In genomic region chr5:11563822-11564221, GRCh38 we compare ENCODE assay signal across 20 cellular contexts.
DNase-seq lines count a peak whose midpoint lies in the region; ATAC-seq, FAIRE-seq and TF ChIP-seq lines count a peak whose summit lies in the region.
"Had no signal": no experiment of that assay in that cellular context is flagged by ENCODE, and none has a peak within 500 bp of the region (broad histone marks: within the 10 kb centered on the region; RNA-seq: fewer than 3 reads in every experiment).

No MANE protein-coding gene starts in this region.

- POLR2A ChIA-PET in K562 (lab: Yijun Ruan, JAX), result no interaction called here
- POLR2A ChIA-PET in activated CD8-positive, alpha-beta T cell treated with anti-CD3 and anti-CD28 coated beads, Interleukin-2, amount 10 ng/mL, durations not matched to agents 7 days and 5 days (lab: Charles Lee), result no interaction called here

- no peaks in the 10 kb centered on the region for H3K9me3 ChIP-seq in K562 (replicated peaks; ENCODE audit: control insufficient read depth, insufficient read depth, low read depth, low read length)
- H3K9me3 ChIP-seq: BE2C had no signal

- ATAC-seq in K562, result no peak
- no peak for ATAC-seq in activated CD8-positive, alpha-beta T cell treated with anti-CD3 and anti-CD28 coated beads, Interleukin-2, amount 10 ng/mL, durations not matched to agents 7 days and 5 days
- ATAC-seq in HG03139 (IDR thresholded peaks at IDR 0.05; ENCODE audit: unreplicated experiment), result no peak
- ATAC-seq: HCT116 had no signal

- no peak overlapping the region for H3K4me2 ChIP-seq in K562 (ENCODE audit: insufficient read depth, low read length)

- TF ChIP-seq POLR2A in K562 (conservative IDR thresholded peaks at IDR 0.05), result no peak

- 0% methylated on average over 2 of the region's 2 CpGs for WGBS in K562 (ENCODE audit: insufficient coverage, low coverage, missing lambda C conversion rate)

- no peak overlapping the region for H3K27ac ChIP-seq in K562 (ENCODE audit: extremely low read depth, low read depth, low read length)
- H3K27ac ChIP-seq in layer of hippocampus (ENCODE audit: low read depth, low read length), result peak overlapping the region; percentile 5
- H3K27ac ChIP-seq: GM23248 had no signal

- no peaks in the 10 kb centered on the region for H3K27me3 Mint-ChIP-seq in activated CD8-positive, alpha-beta T cell treated with anti-CD3 and anti-CD28 coated beads, Interleukin-2, amount 10 ng/mL, durations not matched to agents 7 days and 5 days (ENCODE audit: low read depth)
- no peaks in the 10 kb centered on the region for H3K27me3 Mint-ChIP-seq in type B pancreatic cell

- no peaks in the 10 kb centered on the region for H3K27me3 ChIP-seq in K562 (ENCODE audit: control insufficient read depth in 2 of 2, insufficient read depth in 2 of 2, low read length in 2 of 2)
- no peaks in the 10 kb centered on the region for H3K27me3 ChIP-seq in layer of hippocampus (ENCODE audit: control insufficient read depth, insufficient read depth, low read length)
- H3K27me3 ChIP-seq: BE2C had no signal

- no peak overlapping the region for H3K27ac Mint-ChIP-seq in activated CD8-positive, alpha-beta T cell treated with anti-CD3 and anti-CD28 coated beads, Interleukin-2, amount 10 ng/mL, durations not matched to agents 7 days and 5 days
- H3K27ac Mint-ChIP-seq in type B pancreatic cell, result no peak overlapping the region

- in situ Hi-C loops in K562 (cut with MboI), result no loop called here

- intact Hi-C loops in K562 (cut with micrococcal nuclease), result no loop called here

- H3K36me3 Mint-ChIP-seq in activated CD8-positive, alpha-beta T cell treated with anti-CD3 and anti-CD28 coated beads, Interleukin-2, amount 10 ng/mL, durations not matched to agents 7 days and 5 days (ENCODE audit: low read depth), result no peaks in the 10 kb centered on the region
- peaks cover 5% of the 10 kb centered on the region for H3K36me3 Mint-ChIP-seq in type B pancreatic cell

- BruUV-seq in K562 (replicated peaks; lab: Mats Ljungman, UMichigan), result no TSS peak

- CTCF ChIA-PET in K562 (lab: Yijun Ruan, JAX; ENCODE audit: low intra/inter-chr PET ratio), result no interaction called here
- CTCF ChIA-PET in activated CD8-positive, alpha-beta T cell treated with anti-CD3 and anti-CD28 coated beads, Interleukin-2, amount 10 ng/mL, durations not matched to agents 7 days and 5 days (lab: Charles Lee), result no interaction called here

- H2AFZ ChIP-seq in K562 (ENCODE audit: low read depth, low read length), result no peak overlapping the region
- H2AFZ ChIP-seq: GM23248 had no signal

- H4K20me1 ChIP-seq in K562 (replicated peaks; ENCODE audit: control insufficient read depth, insufficient read depth, low read length), result no peaks in the 10 kb centered on the region

- DNase-seq in HT1080 (ENCODE audit: low read depth) (peak; percentile 24), MV-4-11 (lab: John Stamatoyannopoulos, UW) (peak; percentile 4), K562 (ENCODE audit: extremely low read depth in 1 of 4, low spot score in 3 of 4) (no peak), type B pancreatic cell (ENCODE audit: extremely low spot score, unreplicated experiment) (no peak)
- DNase-seq in activated CD8-positive, alpha-beta T cell treated with anti-CD3 and anti-CD28 coated beads, Interleukin-2, amount 10 ng/mL, durations not matched to agents 7 days and 5 days, result no peak
- DNase-seq: BE2C, DMS53, GM23248, KBM-7, NCI-H1048, NCI-H1436, NCI-H187 treated with DMSO at 0.1 percent for 48 hours, NCI-H2107, NCI-H446 treated with DMSO at 0.1 percent for 48 hours, NCI-H526 treated with DMSO at 0.1 percent for 48 hours, Right ventricle myocardium superior had no signal

- no peak overlapping the region for H3K9ac ChIP-seq in K562 (ENCODE audit: insufficient read depth in 1 of 2, low read depth in 2 of 2, low read length in 2 of 2)
- H3K9ac ChIP-seq: GM23248 had no signal

- H3K4me3 ChIP-seq in K562, result no peak overlapping the region
- H3K4me3 ChIP-seq: GM23248 had no signal

- no peaks in the 10 kb centered on the region for H3K36me3 ChIP-seq in K562 (ENCODE audit: control insufficient read depth, insufficient read depth, low read length)
- H3K36me3 ChIP-seq: BE2C had no signal

- no peaks in the 10 kb centered on the region for H3K4me1 Mint-ChIP-seq in activated CD8-positive, alpha-beta T cell treated with anti-CD3 and anti-CD28 coated beads, Interleukin-2, amount 10 ng/mL, durations not matched to agents 7 days and 5 days (ENCODE audit: low read depth)
- H3K4me1 Mint-ChIP-seq in type B pancreatic cell (ENCODE audit: unreplicated experiment), result no peaks in the 10 kb centered on the region

- FAIRE-seq in K562 (lab: Jason Lieb, UNC), result no peak
- FAIRE-seq: D721Med had no signal

- no peaks in the 10 kb centered on the region for H3K79me2 ChIP-seq in K562 (ENCODE audit: control insufficient read depth, insufficient read depth, low read length)

- TF ChIP-seq RAD21 in K562 (CRISPR knock-in tag; conservative IDR thresholded peaks at IDR 0.05 in 1 of 2, IDR thresholded peaks at IDR 0.05 in 1 of 2), result no peak

- H3K9me3 Mint-ChIP-seq in activated CD8-positive, alpha-beta T cell treated with anti-CD3 and anti-CD28 coated beads, Interleukin-2, amount 10 ng/mL, durations not matched to agents 7 days and 5 days (ENCODE audit: insufficient read depth), result no peaks in the 10 kb centered on the region
- H3K9me3 Mint-ChIP-seq in type B pancreatic cell, result peaks cover 7% of the 10 kb centered on the region

- H3K4me1 ChIP-seq in K562 (replicated peaks in 1 of 2; ENCODE audit: control insufficient read depth in 2 of 2, insufficient read depth in 2 of 2, low read length in 2 of 2), result no peaks in the 10 kb centered on the region
- H3K4me1 ChIP-seq: BE2C had no signal

- H3K9me1 ChIP-seq in K562 (ENCODE audit: control insufficient read depth, insufficient read depth, low read length), result no peaks in the 10 kb centered on the region

- no peak for TF ChIP-seq EP300 in K562 (IDR thresholded peaks at IDR 0.05; ENCODE audit: low read length)

- TF ChIP-seq CTCF in K562 (IDR thresholded peaks at IDR 0.05 in 2 of 3, conservative IDR thresholded peaks at IDR 0.05 in 1 of 3; ENCODE audit: insufficient read depth in 2 of 3, low read depth in 1 of 3, low read length in 3 of 3), result no peak
- TF ChIP-seq CTCF in type B pancreatic cell (conservative IDR thresholded peaks at IDR 0.05), result no peak

- H3K4me3 Mint-ChIP-seq in activated CD8-positive, alpha-beta T cell treated with anti-CD3 and anti-CD28 coated beads, Interleukin-2, amount 10 ng/mL, durations not matched to agents 7 days and 5 days, result no peak overlapping the region
- no peak overlapping the region for H3K4me3 Mint-ChIP-seq in type B pancreatic cell

TF ChIP-seq in K562, 482 proteins besides CTCF, POLR2A, EP300 and RAD21 (continues in another document):
- TF ChIP-seq BRF1 (IDR thresholded peaks at IDR 0.05; ENCODE audit: borderline replicate concordance, extremely low read depth, insufficient read length), result no peak
- TF ChIP-seq SMAD4 (CRISPR knock-in tag; conservative IDR thresholded peaks at IDR 0.05), result no peak
- no peak for TF ChIP-seq ZNF274 (IDR thresholded peaks at IDR 0.05; ENCODE audit: borderline replicate concordance, low read depth, low read length)
- no peak for TF ChIP-seq RFX5 (IDR thresholded peaks at IDR 0.05; ENCODE audit: low read depth, low read length)
- peak; percentile 50 for TF ChIP-seq CEBPB (tag; IDR thresholded peaks at IDR 0.05)
- TF ChIP-seq ELF2 (CRISPR knock-in tag; IDR thresholded peaks at IDR 0.05), result no peak
- no peak for TF ChIP-seq JUN (IDR thresholded peaks at IDR 0.05; ENCODE audit: borderline replicate concordance, low read depth, low read length)
- TF ChIP-seq JUN (CRISPR knock-in tag; IDR thresholded peaks at IDR 0.05; ENCODE audit: borderline replicate concordance), result no peak
- no peak for TF ChIP-seq SP2 (IDR thresholded peaks at IDR 0.05; ENCODE audit: extremely low read depth, low read depth, low read length, poor library complexity, severe bottlenecking)
- TF ChIP-seq ATF3 (IDR thresholded peaks at IDR 0.05), result peak; percentile 83
- no peak for TF ChIP-seq ATF3 (CRISPR knock-in tag; conservative IDR thresholded peaks at IDR 0.05)
- TF ChIP-seq CGGBP1 (CRISPR knock-in tag; IDR thresholded peaks at IDR 0.05), result no peak
- no peak for TF ChIP-seq MYC (IDR thresholded peaks at IDR 0.05; ENCODE audit: low read depth, low read length)
- TF ChIP-seq MYC (CRISPR knock-in tag; IDR thresholded peaks at IDR 0.05; ENCODE audit: borderline replicate concordance, low read depth), result no peak
- TF ChIP-seq ZBTB2 (IDR thresholded peaks at IDR 0.05), result no peak
- no peak for TF ChIP-seq CHD2 (IDR thresholded peaks at IDR 0.05; ENCODE audit: low read depth, low read length)
- no peak for TF ChIP-seq KLF6 (CRISPR knock-in tag; IDR thresholded peaks at IDR 0.05; ENCODE audit: borderline replicate concordance)
- no peak for TF ChIP-seq MIER1 (IDR thresholded peaks at IDR 0.05; ENCODE audit: low read depth)

Comparison
In these comparisons a context has a peak if more than half of its experiments do, and no peak if none do; other contexts are left out.
1. DNase-seq: peak in HT1080 (single experiment) and MV-4-11 (single experiment); none in K562 (0 of 4), activated CD8-positive, alpha-beta T cell treated with anti-CD3 and anti-CD28 coated beads, Interleukin-2, amount 10 ng/mL, durations not matched to agents 7 days and 5 days (single experiment) and type B pancreatic cell (single experiment).